ENCODE assay signal across 8 cellular contexts in the genomic region with DNA sequence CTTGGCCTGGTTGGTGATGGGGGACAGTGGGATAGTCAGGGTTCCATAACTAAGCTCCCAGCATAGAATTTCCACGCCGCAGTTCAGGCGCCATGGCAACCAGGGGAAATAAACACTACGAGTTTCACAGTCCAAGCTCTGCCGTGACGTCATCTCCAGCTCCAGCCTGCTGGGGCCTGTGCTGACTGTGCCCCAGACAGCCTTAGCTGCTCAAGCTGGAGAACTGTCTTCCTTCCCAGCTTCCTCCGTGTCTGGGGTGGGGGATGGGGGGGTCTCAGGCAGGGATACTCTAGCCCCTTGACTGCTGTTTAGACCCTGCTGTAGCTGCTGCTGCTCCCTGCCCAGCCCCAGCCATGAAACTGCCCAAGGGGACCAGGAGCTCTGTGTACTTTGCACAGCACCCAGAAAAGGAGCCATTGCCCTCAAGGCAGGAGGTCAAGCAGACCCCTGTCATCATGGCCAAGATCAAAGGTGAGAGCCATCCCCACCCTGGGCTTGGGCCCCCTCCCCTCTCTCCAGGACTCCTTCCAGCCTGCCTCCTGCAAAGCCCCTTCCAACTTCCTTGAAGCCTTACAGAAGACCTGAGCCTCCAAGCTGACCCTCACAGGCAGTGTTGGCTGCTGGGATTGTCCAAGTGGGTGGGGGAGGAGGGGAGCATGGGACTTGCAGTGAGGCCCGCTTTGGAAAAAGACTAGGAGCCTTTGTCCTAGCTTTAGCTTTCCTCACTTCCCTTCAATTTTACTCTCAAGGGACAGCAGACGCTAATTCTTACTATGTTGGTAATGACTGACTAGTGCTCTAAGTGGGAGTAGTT. TPM values are rescaled to one million over a fixed set of nuclear protein-coding genes. Genes with fewer than 3 reads are reported as not detected.
DNase-seq lines count a peak whose midpoint lies in the region; ATAC-seq and TF ChIP-seq lines count a peak whose summit lies in the region.

No MANE protein-coding gene starts in this region.

- intact Hi-C loops in activated T-helper 1 cell treated with anti-CD3 and anti-CD28 coated beads, Interleukin-12 subunit alpha, Interleukin-12 subunit beta, Interleukin-2, Interleukin-4 antibody, amounts not matched to agents 30 ng/mL and 10 ng/mL and 1 ng/mL, durations not matched to agents 14 hours and 24 hours and 36 hours (cut with micrococcal nuclease) = no loop called here
- intact Hi-C loops in uterus (cut with DNase I; ENCODE audit: low total_unique reads) = no loop called here

- peak; percentile 49 for ATAC-seq in GM21360 (IDR thresholded peaks at IDR 0.05; ENCODE audit: unreplicated experiment)

- no peaks in the 10 kb centered on the region for H4K20me1 ChIP-seq in neural progenitor cell (ENCODE audit: low read depth)

- no peaks in the 10 kb centered on the region for H3K36me3 Mint-ChIP-seq in activated T-helper 1 cell treated with anti-CD3 and anti-CD28 coated beads, Interleukin-12 subunit alpha, Interleukin-12 subunit beta, Interleukin-2, Interleukin-4 antibody, amounts not matched to agents 30 ng/mL and 10 ng/mL and 1 ng/mL, durations not matched to agents 14 hours and 24 hours and 36 hours (ENCODE audit: low read depth)
- no peaks in the 10 kb centered on the region for H3K36me3 Mint-ChIP-seq in neural progenitor cell

- H3K4me3 ChIP-seq in AG09309 (ENCODE audit: control insufficient read depth, low read depth, low read length) (no peak overlapping the region), neural progenitor cell (no peak overlapping the region), uterus (no peak overlapping the region)

- H3K36me3 ChIP-seq in neural progenitor cell (no peaks in the 10 kb centered on the region), uterus (no peaks in the 10 kb centered on the region)

- H3K27ac ChIP-seq in neural progenitor cell (no peak overlapping the region), uterus (peak overlapping the region; percentile 25 to 59)

- H3K9ac ChIP-seq in neural progenitor cell = no peak overlapping the region

- H2AFZ ChIP-seq in neural progenitor cell (replicated peaks) = no peak overlapping the region

- no peaks in the 10 kb centered on the region for H3K9me3 Mint-ChIP-seq in activated T-helper 1 cell treated with anti-CD3 and anti-CD28 coated beads, Interleukin-12 subunit alpha, Interleukin-12 subunit beta, Interleukin-2, Interleukin-4 antibody, amounts not matched to agents 30 ng/mL and 10 ng/mL and 1 ng/mL, durations not matched to agents 14 hours and 24 hours and 36 hours
- no peaks in the 10 kb centered on the region for H3K9me3 Mint-ChIP-seq in neural progenitor cell

- H3K27me3 Mint-ChIP-seq in activated T-helper 1 cell treated with anti-CD3 and anti-CD28 coated beads, Interleukin-12 subunit alpha, Interleukin-12 subunit beta, Interleukin-2, Interleukin-4 antibody, amounts not matched to agents 30 ng/mL and 10 ng/mL and 1 ng/mL, durations not matched to agents 14 hours and 24 hours and 36 hours (ENCODE audit: insufficient read depth) = peaks cover 5% of the 10 kb centered on the region
- peaks cover 12% of the 10 kb centered on the region for H3K27me3 Mint-ChIP-seq in neural progenitor cell (ENCODE audit: insufficient read depth, low read depth)

- H3K27ac Mint-ChIP-seq in activated T-helper 1 cell treated with anti-CD3 and anti-CD28 coated beads, Interleukin-12 subunit alpha, Interleukin-12 subunit beta, Interleukin-2, Interleukin-4 antibody, amounts not matched to agents 30 ng/mL and 10 ng/mL and 1 ng/mL, durations not matched to agents 14 hours and 24 hours and 36 hours = peak overlapping the region; percentile 48
- peak overlapping the region; percentile 88 for H3K27ac Mint-ChIP-seq in neural progenitor cell

- peak in 1 of 2 donors; percentile 27 for TF ChIP-seq POLR2A in uterus (IDR thresholded peaks at IDR 0.05)

- H3K4me3 Mint-ChIP-seq in activated T-helper 1 cell treated with anti-CD3 and anti-CD28 coated beads, Interleukin-12 subunit alpha, Interleukin-12 subunit beta, Interleukin-2, Interleukin-4 antibody, amounts not matched to agents 30 ng/mL and 10 ng/mL and 1 ng/mL, durations not matched to agents 14 hours and 24 hours and 36 hours = no peak overlapping the region
- H3K4me3 Mint-ChIP-seq in neural progenitor cell = no peak overlapping the region

- DNase-seq in AG09309 (ENCODE audit: low read depth) (peak; percentile 73), NCI-H2171 treated with DMSO at 0.1 percent for 48 hours (lab: John Stamatoyannopoulos, UW) (peak; percentile 73), foreskin melanocyte (peak; percentile 66), neural progenitor cell (ENCODE audit: low spot score) (peak; percentile 36), uterus (peak; percentile 92 to 93), cortex of kidney (lab: John Stamatoyannopoulos, UW) (no peak)
- DNase-seq in activated T-helper 1 cell treated with anti-CD3 and anti-CD28 coated beads, Interleukin-12 subunit alpha, Interleukin-12 subunit beta, Interleukin-2, Interleukin-4 antibody, amounts not matched to agents 30 ng/mL and 10 ng/mL and 1 ng/mL, durations not matched to agents 14 hours and 24 hours and 36 hours (ENCODE audit: low spot score) = peak; percentile 22

- H3K27me3 ChIP-seq in neural progenitor cell = peaks cover 3% of the 10 kb centered on the region
- no peaks in the 10 kb centered on the region for H3K27me3 ChIP-seq in uterus

- H3K4me2 ChIP-seq in neural progenitor cell = no peak overlapping the region

- no peaks in the 10 kb centered on the region for H3F3A ChIP-seq in neural progenitor cell (ENCODE audit: low read depth)

- no peaks in the 10 kb centered on the region for H3K4me1 ChIP-seq in neural progenitor cell
- H3K4me1 ChIP-seq in uterus = peaks cover 0 to 6% of the 10 kb centered on the region in 2 donors

- H3K9me3 ChIP-seq in neural progenitor cell (ENCODE audit: low read depth) (no peaks in the 10 kb centered on the region), uterus (no peaks in the 10 kb centered on the region)

- peaks cover 6% of the 10 kb centered on the region for H3K4me1 Mint-ChIP-seq in activated T-helper 1 cell treated with anti-CD3 and anti-CD28 coated beads, Interleukin-12 subunit alpha, Interleukin-12 subunit beta, Interleukin-2, Interleukin-4 antibody, amounts not matched to agents 30 ng/mL and 10 ng/mL and 1 ng/mL, durations not matched to agents 14 hours and 24 hours and 36 hours (ENCODE audit: low read depth)
- H3K4me1 Mint-ChIP-seq in neural progenitor cell = peaks cover 27% of the 10 kb centered on the region

- no peaks in the 10 kb centered on the region for H3K79me2 ChIP-seq in neural progenitor cell (ENCODE audit: low read depth)

- TF ChIP-seq CTCF in AG09309 (IDR thresholded peaks at IDR 0.05; ENCODE audit: control insufficient read depth, insufficient read depth, low read depth, low read length, missing control alignments) (no peak), neural progenitor cell (IDR thresholded peaks at IDR 0.05) (no peak), uterus (IDR thresholded peaks at IDR 0.05) (no peak)

RNA-seq across cellular contexts. Expression of a gene that starts 11.4 kb away (rescaled TPM):
- not detected in 2 replicates for total RNA-seq in activated T-helper 1 cell treated with anti-CD3 and anti-CD28 coated beads, Interleukin-12 subunit alpha, Interleukin-12 subunit beta, Interleukin-2, Interleukin-4 antibody, amounts not matched to agents 30 ng/mL and 10 ng/mL and 1 ng/mL, durations not matched to agents 14 hours and 24 hours and 36 hours
- 0.07 and 0.37 TPM in 2 replicates for total RNA-seq in neural progenitor cell (ENCODE audit: low replicate concordance)
- 10 to 100 TPM; 10.3 to 62.4 (median 46.7) TPM for total RNA-seq in uterus
